In the genomic region with DNA sequence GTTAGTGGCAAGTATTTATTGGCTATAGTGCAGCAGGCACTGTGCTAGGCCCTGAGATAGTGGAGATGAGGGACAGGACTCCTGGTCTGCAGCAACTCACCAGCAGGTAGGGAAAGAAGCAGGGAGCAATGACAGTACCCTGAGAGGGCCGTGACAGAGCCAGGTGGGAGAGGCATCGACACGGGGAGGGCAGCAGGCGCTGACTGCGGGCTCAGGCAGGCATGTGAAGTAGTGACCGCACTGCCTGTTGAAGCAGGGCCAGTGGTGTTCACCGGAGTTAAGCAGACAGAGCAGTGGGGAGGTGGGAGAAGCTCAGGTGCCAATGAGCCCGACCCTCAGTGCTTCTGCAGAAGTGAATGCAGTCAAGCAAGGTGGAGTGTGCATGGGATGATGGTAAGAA, we compare ENCODE assay signal across 14 cellular contexts. TPM values are rescaled to one million over a fixed set of nuclear protein-coding genes. Genes with fewer than 3 reads are reported as not detected.
DNase-seq lines count a peak whose midpoint lies in the region; ATAC-seq and TF ChIP-seq lines count a peak whose summit lies in the region.
"Had no signal": no experiment of that assay in that cellular context is flagged by ENCODE, and none has a peak within 500 bp of the region (broad histone marks: within the 10 kb centered on the region; RNA-seq: fewer than 3 reads in every experiment).

No MANE protein-coding gene starts in this region.

- H3K4me1 Mint-ChIP-seq in WTC11 (peaks cover 95% of the 10 kb centered on the region), nephron (peaks cover 82% of the 10 kb centered on the region)

- POLR2A ChIA-PET in WTC11 (lab: Charles Lee) = interaction anchor here (0.6 kb wide), 1 partner anchor 12 kb away, joined by 3 read pairs; no protein-coding TSS in a partner anchor

- DNase-seq in H7 = peak; percentile 22
- DNase-seq in WTC11 (ENCODE audit: low spot score) = no peak
- peak in 1 of 2 donors; percentile 27 for DNase-seq in gastrocnemius medialis
- DNase-seq in foreskin fibroblast = no peak
- no peak for DNase-seq in GM10266 (ENCODE audit: extremely low spot score)
- DNase-seq: C1 segment of cervical spinal cord; CD4-positive, alpha-beta memory T cell; DMS153; DMS79 treated with DMSO at 0.1 percent for 48 hours; EL had no signal

- intact Hi-C loops in gastrocnemius medialis (cut with DNase I; ENCODE audit: low total_unique reads) = loop anchor here (5.0 kb wide), 1 partner anchor 169 kb away; no protein-coding TSS in a partner anchor

- CTCF ChIA-PET in WTC11 (lab: Charles Lee) = interaction anchor here (0.7 to 5.1 kb wide), 2 partner anchors 91 kb away, joined by 3 to 73 read pairs; no protein-coding TSS in a partner anchor

- H3K27ac ChIP-seq in gastrocnemius medialis = peak overlapping the region; percentile 93 to 98 (median 95)
- H3K27ac ChIP-seq: HL-60 had no signal

- H3K4me3 ChIP-seq in H7 (ENCODE audit: insufficient read depth, low read depth, low read length) (no peak overlapping the region), gastrocnemius medialis (no peak overlapping the region), foreskin fibroblast (ENCODE audit: low read depth in 1 of 2, low read length in 2 of 2) (no peak overlapping the region)

- H3K36me3 ChIP-seq in H7 (replicated peaks; ENCODE audit: control insufficient read depth, insufficient read depth, low read length) (no peaks in the 10 kb centered on the region), gastrocnemius medialis (no peaks in the 10 kb centered on the region)

- H3K9me3 Mint-ChIP-seq in WTC11 = no peaks in the 10 kb centered on the region
- no peaks in the 10 kb centered on the region for H3K9me3 Mint-ChIP-seq in nephron
- H3K9me3 Mint-ChIP-seq: CD4-positive, alpha-beta memory T cell had no signal

- H3K27me3 ChIP-seq in H7 (ENCODE audit: control insufficient read depth, insufficient read depth, low read length) = no peaks in the 10 kb centered on the region
- no peaks in the 10 kb centered on the region for H3K27me3 ChIP-seq in gastrocnemius medialis

- peak overlapping the region; percentile 91 for H3K27ac Mint-ChIP-seq in WTC11
- peak overlapping the region; percentile 93 to 95 (median 93) for H3K27ac Mint-ChIP-seq in nephron

- in situ Hi-C loops in gastrocnemius medialis (cut with MboI; ENCODE audit: low sequenced_read_pairs in 4 of 4) = loop anchor here in 1 of 4 donors (10.0 kb wide), 1 partner anchor 58 kb away; no protein-coding TSS in a partner anchor

- H3K4me3 Mint-ChIP-seq in WTC11 (no peak overlapping the region; the same call in 1 of the 2 replicates), nephron (peak overlapping the region; percentile 22 to 75 (median 28))
- H3K4me3 Mint-ChIP-seq: B cell; CD4-positive, alpha-beta memory T cell had no signal

- TF ChIP-seq POLR2A in gastrocnemius medialis (IDR thresholded peaks at IDR 0.05) = no peak

- H3K36me3 Mint-ChIP-seq in WTC11 (peaks cover 12% of the 10 kb centered on the region), nephron (ENCODE audit: low read depth) (no peaks in the 10 kb centered on the region)
- H3K36me3 Mint-ChIP-seq: CD4-positive, alpha-beta memory T cell had no signal

- no peaks in the 10 kb centered on the region for H3K9me3 ChIP-seq in gastrocnemius medialis

- no peaks in the 10 kb centered on the region for H3K27me3 Mint-ChIP-seq in WTC11 (ENCODE audit: low read depth)
- H3K27me3 Mint-ChIP-seq in nephron (ENCODE audit: low read depth) = no peaks in the 10 kb centered on the region
- H3K27me3 Mint-ChIP-seq: B cell; CD4-positive, alpha-beta memory T cell had no signal

- no peak for TF ChIP-seq CTCF in WTC11 (IDR thresholded peaks at IDR 0.05)
- no peak for TF ChIP-seq CTCF in nephron (IDR thresholded peaks at IDR 0.05; ENCODE audit: unreplicated experiment in 3 of 3)
- TF ChIP-seq CTCF in gastrocnemius medialis (IDR thresholded peaks at IDR 0.05 in 4 of 5, conservative IDR thresholded peaks at IDR 0.05 in 1 of 5) = no peak
- TF ChIP-seq CTCF in foreskin fibroblast (IDR thresholded peaks at IDR 0.05; ENCODE audit: low read depth, low read length) = no peak
- no peak for TF ChIP-seq CTCF in GM10266 (IDR thresholded peaks at IDR 0.05; ENCODE audit: control insufficient read depth, insufficient read depth, low read depth, missing control alignments)

- ATAC-seq in WTC11 (no peak), gastrocnemius medialis (no peak), HG03045 (IDR thresholded peaks at IDR 0.05; ENCODE audit: unreplicated experiment) (no peak)

- H3K4me1 ChIP-seq in gastrocnemius medialis = peaks cover 48 to 62% of the 10 kb centered on the region in 2 donors

TF ChIP-seq in WTC11, 78 proteins besides CTCF, POLR2A, EP300 and RAD21:
- TF ChIP-seq, protein P1, sequence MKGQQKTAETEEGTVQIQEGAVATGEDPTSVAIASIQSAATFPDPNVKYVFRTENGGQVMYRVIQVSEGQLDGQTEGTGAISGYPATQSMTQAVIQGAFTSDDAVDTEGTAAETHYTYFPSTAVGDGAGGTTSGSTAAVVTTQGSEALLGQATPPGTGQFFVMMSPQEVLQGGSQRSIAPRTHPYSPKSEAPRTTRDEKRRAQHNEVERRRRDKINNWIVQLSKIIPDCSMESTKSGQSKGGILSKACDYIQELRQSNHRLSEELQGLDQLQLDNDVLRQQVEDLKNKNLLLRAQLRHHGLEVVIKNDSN (CRISPR knock-in tag; IDR thresholded peaks at IDR 0.05) = no peak
- TF ChIP-seq, protein P2, sequence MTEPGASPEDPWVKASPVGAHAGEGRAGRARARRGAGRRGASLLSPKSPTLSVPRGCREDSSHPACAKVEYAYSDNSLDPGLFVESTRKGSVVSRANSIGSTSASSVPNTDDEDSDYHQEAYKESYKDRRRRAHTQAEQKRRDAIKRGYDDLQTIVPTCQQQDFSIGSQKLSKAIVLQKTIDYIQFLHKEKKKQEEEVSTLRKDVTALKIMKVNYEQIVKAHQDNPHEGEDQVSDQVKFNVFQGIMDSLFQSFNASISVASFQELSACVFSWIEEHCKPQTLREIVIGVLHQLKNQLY (CRISPR knock-in tag; IDR thresholded peaks at IDR 0.05) = no peak
- TF ChIP-seq FOXJ3 (CRISPR knock-in tag; IDR thresholded peaks at IDR 0.05; ENCODE audit: borderline replicate concordance) (no peak), NFE2L1 (CRISPR knock-in tag; IDR thresholded peaks at IDR 0.05) (no peak)
- TF ChIP-seq, protein P3, sequence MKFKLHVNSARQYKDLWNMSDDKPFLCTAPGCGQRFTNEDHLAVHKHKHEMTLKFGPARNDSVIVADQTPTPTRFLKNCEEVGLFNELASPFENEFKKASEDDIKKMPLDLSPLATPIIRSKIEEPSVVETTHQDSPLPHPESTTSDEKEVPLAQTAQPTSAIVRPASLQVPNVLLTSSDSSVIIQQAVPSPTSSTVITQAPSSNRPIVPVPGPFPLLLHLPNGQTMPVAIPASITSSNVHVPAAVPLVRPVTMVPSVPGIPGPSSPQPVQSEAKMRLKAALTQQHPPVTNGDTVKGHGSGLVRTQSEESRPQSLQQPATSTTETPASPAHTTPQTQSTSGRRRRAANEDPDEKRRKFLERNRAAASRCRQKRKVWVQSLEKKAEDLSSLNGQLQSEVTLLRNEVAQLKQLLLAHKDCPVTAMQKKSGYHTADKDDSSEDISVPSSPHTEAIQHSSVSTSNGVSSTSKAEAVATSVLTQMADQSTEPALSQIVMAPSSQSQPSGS (CRISPR knock-in tag; IDR thresholded peaks at IDR 0.05; ENCODE audit: borderline replicate concordance, low read depth) = no peak

RNA-seq across cellular contexts. Expression of a gene that starts 43.7 kb away (rescaled TPM):
- 29.1 and 36.0 TPM in 2 replicates for total RNA-seq in H7 (2014; rRNA removed; shearing (Covaris generic))
- total RNA-seq in WTC11 (2021) = 20.0 to 22.3 TPM (median 21.6 TPM) in 3 replicates
- total RNA-seq in gastrocnemius medialis = 1 to 10 TPM; 2.2 to 3.4 (median 2.7) TPM
